Comparison of ENCODE assay signal across 17 cellular contexts in the genomic region with DNA sequence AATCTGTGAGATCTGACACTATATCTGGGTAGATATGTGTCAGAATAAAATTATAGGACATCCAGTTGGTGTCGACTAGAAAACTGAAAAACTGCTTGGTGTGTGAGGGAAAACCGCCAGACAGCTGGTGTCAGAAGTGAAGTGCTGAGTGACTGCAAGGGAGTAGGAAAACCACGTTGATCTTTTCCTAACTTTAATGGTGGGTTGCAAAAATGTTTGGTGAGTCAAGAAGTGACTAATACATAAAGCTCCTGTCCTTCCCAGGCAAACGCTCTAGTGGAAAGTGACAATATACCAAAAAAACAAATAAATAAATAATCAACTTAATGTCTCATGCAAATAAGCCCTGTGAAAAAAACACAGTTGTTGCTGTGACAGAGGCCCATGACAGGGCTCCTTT. TPM values are rescaled to one million over a fixed set of nuclear protein-coding genes. Genes with fewer than 3 reads are reported as not detected.
DNase-seq lines count a peak whose midpoint lies in the region; TF ChIP-seq lines count a peak whose summit lies in the region.
"Had no signal": no experiment of that assay in that cellular context is flagged by ENCODE, and none has a peak within 500 bp of the region (broad histone marks: within the 10 kb centered on the region; RNA-seq: fewer than 3 reads in every experiment).

No MANE protein-coding gene starts in this region.

- WGBS in prostate gland, result 80% methylated on average over 4 of the region's 4 CpGs

- TF ChIP-seq POLR2A in prostate gland (IDR thresholded peaks at IDR 0.05), result no peak

- no peaks in the 10 kb centered on the region for H3K9me3 ChIP-seq in prostate gland
- H3K9me3 ChIP-seq: BE2C had no signal

- H3K4me3 ChIP-seq in brain microvascular endothelial cell (ENCODE audit: low read depth, low read length) (no peak overlapping the region), prostate gland (no peak overlapping the region)

- no peaks in the 10 kb centered on the region for H3K4me1 ChIP-seq in prostate gland (replicated peaks)
- H3K4me1 ChIP-seq: BE2C had no signal

- H3K27ac ChIP-seq in brain microvascular endothelial cell, result no peak overlapping the region
- H3K27ac ChIP-seq in prostate gland, result no peak overlapping the region
- H3K27ac ChIP-seq: HL-60 had no signal

- DNase-seq in Ammon's horn (ENCODE audit: low spot score) (peak; percentile 4), HS-5 (ENCODE audit: low read depth) (peak; percentile 53), brain microvascular endothelial cell (peak; percentile 36), kidney tubule cell (ENCODE audit: low spot score) (peak; percentile 70), prostate gland (ENCODE audit: low spot score) (no peak), Kasumi-1 (lab: John Stamatoyannopoulos, UW) (no peak)
- no peak for DNase-seq in stimulated activated CD4-positive, alpha-beta T cell treated with anti-CD3 and anti-CD28 coated beads, Interleukin-4, amount 100 ng/mL, for 24 hours
- no peak for DNase-seq in stimulated activated naive CD4-positive, alpha-beta T cell treated with Interleukin-2 at 50 U/mL for 16 hours (lab: John Stamatoyannopoulos, UW)
- DNase-seq: BE2C, DND-41, MM.1S, NCI-H774, RPMI8226, T-helper 2 cell had no signal

- H3K27me3 ChIP-seq in brain microvascular endothelial cell (replicated peaks) (no peaks in the 10 kb centered on the region), prostate gland (replicated peaks; ENCODE audit: insufficient read depth) (no peaks in the 10 kb centered on the region)

- in situ Hi-C loops in brain microvascular endothelial cell (cut with HindIII; ENCODE audit: low pct_ligation_motif_present, low sequenced_read_pairs), result no loop called here

- TF ChIP-seq CTCF in brain microvascular endothelial cell (IDR thresholded peaks at IDR 0.05; ENCODE audit: low read depth, low read length, missing control alignments) (no peak), prostate gland (IDR thresholded peaks at IDR 0.05) (no peak)

- H3K36me3 ChIP-seq in brain microvascular endothelial cell (replicated peaks) (no peaks in the 10 kb centered on the region), prostate gland (no peaks in the 10 kb centered on the region)
- H3K36me3 ChIP-seq: BE2C had no signal

- intact Hi-C loops in prostate gland (cut with DNase I), result no loop called here

RNA-seq across cellular contexts. Expression of gene CD96, which starts 7.3 kb away (rescaled TPM):
- 1 to 10 TPM in 1 of 2 donors, under 1 TPM in 1; 0.45 to 2.2 TPM for total RNA-seq in prostate gland
- total RNA-seq: lung microvascular endothelial cell, neural crest cell had no signal

Comparison
In these comparisons a context has a peak if more than half of its experiments do, and no peak if none do; other contexts are left out.
1. DNase-seq: peak in Ammon's horn (single experiment), HS-5 (single experiment), brain microvascular endothelial cell (single experiment) and kidney tubule cell (single experiment); none in stimulated activated CD4-positive, alpha-beta T cell treated with anti-CD3 and anti-CD28 coated beads, Interleukin-4, amount 100 ng/mL, for 24 hours (single experiment), stimulated activated naive CD4-positive, alpha-beta T cell treated with Interleukin-2 at 50 U/mL for 16 hours (single experiment), prostate gland (single experiment) and Kasumi-1 (0 of 2).